Comparison of ENCODE assay signal across 15 cellular contexts in the genomic region with DNA sequence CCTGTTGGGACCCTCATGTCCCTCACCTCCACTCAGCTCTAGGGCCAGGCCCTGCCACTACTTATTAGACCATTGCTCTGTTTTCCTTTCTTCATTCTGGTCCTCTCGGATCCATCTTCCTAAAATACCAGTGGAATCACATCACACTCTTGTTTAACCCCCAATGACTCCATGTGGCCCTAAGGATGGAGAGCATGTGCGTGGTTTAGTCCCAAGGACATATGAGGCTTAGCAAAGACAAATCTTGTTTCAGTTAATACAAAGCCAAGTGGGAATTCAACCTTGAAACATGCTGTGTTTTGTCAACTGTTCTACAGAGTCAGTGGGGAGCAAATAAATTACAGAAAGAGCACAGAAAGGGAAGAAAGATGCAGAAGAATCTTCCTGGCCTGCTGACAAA.
DNase-seq lines count a peak whose midpoint lies in the region; ATAC-seq and TF ChIP-seq lines count a peak whose summit lies in the region.
"Had no signal": no experiment of that assay in that cellular context is flagged by ENCODE, and none has a peak within 500 bp of the region (broad histone marks: within the 10 kb centered on the region; RNA-seq: fewer than 3 reads in every experiment).

No MANE protein-coding gene starts in this region.

- peak; percentile 85 for DNase-seq in esophagus muscularis mucosa (ENCODE audit: extremely low spot score)
- no peak for DNase-seq in sciatic nerve (ENCODE audit: low spot score)
- peak; percentile 19 to 34 for DNase-seq in vagina (ENCODE audit: extremely low spot score in 2 of 2)
- no peak for DNase-seq in NCI-H1436 (lab: John Stamatoyannopoulos, UW)
- DNase-seq in Karpas-422: no peak
- no peak for DNase-seq in activated T-cell treated with anti-CD3 and anti-CD28 coated beads for 4 hours
- DNase-seq: ACHN; BE2C; Caco-2; CD4-positive, alpha-beta T cell; GM23248; HCEC 1CT; IMR-90 had no signal

- H3K27ac ChIP-seq in esophagus muscularis mucosa (replicated peaks in 1 of 4) (no peak overlapping the region), vagina (no peak overlapping the region), Karpas-422 (ENCODE audit: low read length) (no peak overlapping the region)
- H3K27ac ChIP-seq: C4-2B, GM23248 had no signal

- TF ChIP-seq CTCF in esophagus muscularis mucosa (IDR thresholded peaks at IDR 0.05) (no peak), nephron (IDR thresholded peaks at IDR 0.05; ENCODE audit: unreplicated experiment in 3 of 3) (no peak), vagina (IDR thresholded peaks at IDR 0.05) (no peak)

- H3K79me2 ChIP-seq in Karpas-422 (ENCODE audit: low read length): no peaks in the 10 kb centered on the region

- no peak overlapping the region for H3K4me3 Mint-ChIP-seq in nephron
- H3K4me3 Mint-ChIP-seq: CD4-positive, alpha-beta T cell had no signal

- no peaks in the 10 kb centered on the region for H3K9me2 ChIP-seq in Karpas-422 (replicated peaks; ENCODE audit: insufficient read depth, low read length)

- no peaks in the 10 kb centered on the region for H3K4me1 ChIP-seq in esophagus muscularis mucosa
- no peaks in the 10 kb centered on the region for H3K4me1 ChIP-seq in vagina
- no peaks in the 10 kb centered on the region; the same call in 1 of the 2 replicates for H3K4me1 ChIP-seq in Karpas-422 (ENCODE audit: low read length)
- H3K4me1 ChIP-seq: BE2C, Caco-2 had no signal

- H3K36me3 ChIP-seq in esophagus muscularis mucosa (no peaks in the 10 kb centered on the region), vagina (no peaks in the 10 kb centered on the region), Karpas-422 (ENCODE audit: insufficient read depth, low read length) (no peaks in the 10 kb centered on the region)
- H3K36me3 ChIP-seq: BE2C had no signal

- TF ChIP-seq POLR2A in esophagus muscularis mucosa (IDR thresholded peaks at IDR 0.05; ENCODE audit: low read depth): no peak
- no peak for TF ChIP-seq POLR2A in vagina (IDR thresholded peaks at IDR 0.05)

- H3K27me3 Mint-ChIP-seq in nephron (ENCODE audit: low read depth): no peaks in the 10 kb centered on the region

- peaks cover 5% of the 10 kb centered on the region for H3K36me3 Mint-ChIP-seq in nephron (ENCODE audit: low read depth)

- intact Hi-C loops in esophagus muscularis mucosa (cut with DNase I): no loop called here
- intact Hi-C loops in sciatic nerve (cut with DNase I): no loop called here
- intact Hi-C loops in vagina (cut with DNase I): no loop called here

- H3K9me3 Mint-ChIP-seq in nephron: peaks cover 11% of the 10 kb centered on the region
- H3K9me3 Mint-ChIP-seq: CD4-positive, alpha-beta T cell had no signal

- H3K9ac ChIP-seq in Karpas-422 (ENCODE audit: low read length): no peak overlapping the region
- H3K9ac ChIP-seq: GM23248 had no signal

- no peak overlapping the region for H3K4me3 ChIP-seq in esophagus muscularis mucosa
- no peak overlapping the region for H3K4me3 ChIP-seq in vagina
- no peak overlapping the region for H3K4me3 ChIP-seq in Karpas-422 (ENCODE audit: low read length)
- H3K4me3 ChIP-seq: GM23248 had no signal

- peak overlapping the region; percentile 63 to 87 (median 75) for H3K27ac Mint-ChIP-seq in nephron
- H3K27ac Mint-ChIP-seq: CD4-positive, alpha-beta T cell had no signal

- no peaks in the 10 kb centered on the region for H4K20me1 ChIP-seq in Karpas-422 (ENCODE audit: insufficient read depth, low read depth, low read length)

- H3K27me3 ChIP-seq in esophagus muscularis mucosa (no peaks in the 10 kb centered on the region), vagina (no peaks in the 10 kb centered on the region), Karpas-422 (ENCODE audit: low read length) (no peaks in the 10 kb centered on the region)
- H3K27me3 ChIP-seq: BE2C had no signal

- no peaks in the 10 kb centered on the region for H3K9me3 ChIP-seq in esophagus muscularis mucosa
- H3K9me3 ChIP-seq in vagina: no peaks in the 10 kb centered on the region
- H3K9me3 ChIP-seq in Karpas-422 (ENCODE audit: low read length): no peaks in the 10 kb centered on the region

- 71% methylated on average over 2 of the region's 2 CpGs for WGBS in esophagus muscularis mucosa

- H3K4me2 ChIP-seq in Karpas-422 (ENCODE audit: low read depth, low read length, poor library complexity, severe bottlenecking): no peak overlapping the region

- TF ChIP-seq EP300 in esophagus muscularis mucosa (IDR thresholded peaks at IDR 0.05): no peak

- H2AFZ ChIP-seq in Karpas-422 (ENCODE audit: low read length): no peak overlapping the region
- H2AFZ ChIP-seq: GM23248 had no signal

- H3K4me1 Mint-ChIP-seq in nephron: peaks cover 37% of the 10 kb centered on the region

- peak; percentile 81 for ATAC-seq in sciatic nerve

Comparison
In these comparisons a context has a peak if more than half of its experiments do, and no peak if none do; other contexts are left out.
1. DNase-seq: peak in esophagus muscularis mucosa (single experiment) and vagina (2 of 2); none in sciatic nerve (single experiment), NCI-H1436 (single experiment), Karpas-422 (single experiment) and activated T-cell treated with anti-CD3 and anti-CD28 coated beads for 4 hours (single experiment).